Comparison of ENCODE assay signal across 4 cellular contexts in the genomic region with DNA sequence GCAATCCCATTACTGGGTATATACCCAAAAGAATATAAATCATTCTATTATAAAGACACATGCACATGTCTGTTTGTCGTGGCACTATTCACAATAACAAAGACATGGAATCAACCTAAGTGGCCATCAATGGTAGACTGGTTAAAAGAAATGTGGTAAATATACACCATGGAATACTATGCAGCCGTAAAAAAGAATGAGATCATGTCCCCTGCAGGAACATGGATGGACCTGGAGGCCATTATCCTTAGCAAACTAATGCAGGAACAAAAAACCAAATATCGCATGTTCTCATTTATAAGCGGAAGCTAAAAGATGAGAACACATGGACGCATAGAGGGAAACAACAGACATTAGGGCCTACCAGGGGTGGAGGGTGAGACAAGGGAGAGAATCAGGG. TPM values are rescaled to one million over a fixed set of nuclear protein-coding genes. Genes with fewer than 3 reads are reported as not detected.
"Had no signal": no experiment of that assay in that cellular context is flagged by ENCODE, and none has a peak within 500 bp of the region (broad histone marks: within the 10 kb centered on the region; RNA-seq: fewer than 3 reads in every experiment).

No MANE protein-coding gene starts in this region.

RNA-seq across cellular contexts. Expression of gene COL28A1, which starts 25.9 kb away (rescaled TPM):
- total RNA-seq: dermis microvascular lymphatic vessel endothelial cell, endothelial cell of umbilical vein, foreskin keratinocyte, glomerular endothelial cell had no signal
- polyA plus RNA-seq: endothelial cell of umbilical vein, foreskin keratinocyte had no signal
